1 cellular context compared by ENCODE assay signal in genomic region chr5:150300496-150301169, GRCh38.
TF ChIP-seq lines count a peak whose summit lies in the region.

No MANE protein-coding gene starts in this region.

TF ChIP-seq in A549, 52 proteins besides CTCF, POLR2A, EP300 and RAD21:
- no peak for TF ChIP-seq CEBPB (IDR thresholded peaks at IDR 0.05)
- TF ChIP-seq MAFK (IDR thresholded peaks at IDR 0.05; ENCODE audit: partially characterized antibody) = no peak
- no peak for TF ChIP-seq JUN (IDR thresholded peaks at IDR 0.05)
- TF ChIP-seq HMGXB4 (CRISPR knock-in tag; IDR thresholded peaks at IDR 0.05; ENCODE audit: borderline replicate concordance) = no peak
- TF ChIP-seq TFCP2L1 (CRISPR knock-in tag; IDR thresholded peaks at IDR 0.05) = no peak
- no peak for TF ChIP-seq REST (IDR thresholded peaks at IDR 0.05)
- TF ChIP-seq RNF2 (IDR thresholded peaks at IDR 0.05; ENCODE audit: borderline replicate concordance, low read depth) = no peak
